2 cellular contexts compared by ENCODE assay signal in the genomic region with DNA sequence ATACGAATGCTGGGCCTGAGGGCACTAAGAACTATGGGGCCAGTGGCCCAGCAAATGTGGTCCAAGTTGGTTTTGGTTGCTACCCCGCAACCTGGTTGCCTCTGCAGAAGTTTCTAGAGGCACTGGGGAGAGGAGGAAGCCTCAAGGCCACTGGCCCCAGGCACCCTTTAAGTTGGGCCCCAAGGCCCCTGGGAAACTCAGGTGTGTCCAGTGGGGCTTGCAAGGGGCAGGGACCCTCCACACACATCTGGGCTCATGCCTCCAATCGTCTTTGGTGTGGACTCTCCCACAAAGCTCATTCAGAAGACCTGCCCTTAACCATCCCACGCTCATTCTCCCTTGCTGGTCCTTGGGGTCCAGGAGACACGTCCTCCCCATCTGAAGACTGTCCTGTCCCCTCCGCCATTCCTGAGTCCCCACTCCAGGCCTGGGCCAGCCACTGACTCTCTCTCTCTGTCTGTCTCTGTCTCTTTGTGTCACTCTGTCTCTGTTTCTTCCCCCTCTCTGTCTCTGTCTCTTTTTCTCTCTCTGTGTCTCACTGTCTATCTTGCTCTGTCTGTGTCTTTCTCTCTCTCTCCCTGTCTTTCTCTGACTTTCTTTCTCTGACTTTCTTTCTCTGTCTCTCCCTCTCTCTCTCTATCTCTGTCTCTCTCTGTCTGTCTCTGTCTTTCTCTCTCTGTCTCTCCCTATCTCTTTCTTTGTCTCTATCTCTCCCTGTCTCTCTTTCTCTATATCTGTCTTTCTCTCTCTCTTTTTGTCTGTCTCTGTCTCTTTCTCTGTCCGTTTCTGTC.
TF ChIP-seq lines count a peak whose summit lies in the region.

No MANE protein-coding gene starts in this region.

TF ChIP-seq in HepG2, 621 proteins besides CTCF, POLR2A, EP300 and RAD21:
- TF ChIP-seq HMGA1 (CRISPR knock-in tag; conservative IDR thresholded peaks at IDR 0.05) (no peak), FOXP1 (IDR thresholded peaks at IDR 0.05) (0 out of 2 replicates have a peak, but pooled peaks have one; percentile 6), FOXP1 (CRISPR knock-in tag; IDR thresholded peaks at IDR 0.05) (no peak)

TF ChIP-seq in K562, 482 proteins besides CTCF, POLR2A, EP300 and RAD21:
- 0 out of 2 replicates have a peak, but pooled peaks have one; percentile 45 for TF ChIP-seq LARP7 (IDR thresholded peaks at IDR 0.05)
- 0 out of 2 replicates have a peak, but pooled peaks have one; percentile 17 for TF ChIP-seq DIDO1 (tag; IDR thresholded peaks at IDR 0.05; ENCODE audit: low read depth)
- TF ChIP-seq RERE (CRISPR knock-in tag; IDR thresholded peaks at IDR 0.05; ENCODE audit: borderline replicate concordance) = no peak
- TF ChIP-seq ZNF407 (IDR thresholded peaks at IDR 0.05; ENCODE audit: low read depth) = 0 out of 2 replicates have a peak, but pooled peaks have one; percentile 7
- TF ChIP-seq ASH1L (IDR thresholded peaks at IDR 0.05; ENCODE audit: borderline replicate concordance, low read depth, partially characterized antibody) = peak; percentile 42
- TF ChIP-seq HBP1 (CRISPR knock-in tag; IDR thresholded peaks at IDR 0.05) = 0 out of 2 replicates have a peak, but pooled peaks have one; percentile 31
- TF ChIP-seq MBD2 (IDR thresholded peaks at IDR 0.05; ENCODE audit: borderline replicate concordance, low read depth) = no peak
- TF ChIP-seq RBFOX2 (IDR thresholded peaks at IDR 0.05; ENCODE audit: low read depth, low read length) = 0 out of 2 replicates have a peak, but pooled peaks have one; percentile 24
- TF ChIP-seq TRIM24 (IDR thresholded peaks at IDR 0.05) = 0 out of 4 replicates have a peak, but pooled peaks of 1 of the 2 experiments have one; percentile 3
- TF ChIP-seq, protein P1, sequence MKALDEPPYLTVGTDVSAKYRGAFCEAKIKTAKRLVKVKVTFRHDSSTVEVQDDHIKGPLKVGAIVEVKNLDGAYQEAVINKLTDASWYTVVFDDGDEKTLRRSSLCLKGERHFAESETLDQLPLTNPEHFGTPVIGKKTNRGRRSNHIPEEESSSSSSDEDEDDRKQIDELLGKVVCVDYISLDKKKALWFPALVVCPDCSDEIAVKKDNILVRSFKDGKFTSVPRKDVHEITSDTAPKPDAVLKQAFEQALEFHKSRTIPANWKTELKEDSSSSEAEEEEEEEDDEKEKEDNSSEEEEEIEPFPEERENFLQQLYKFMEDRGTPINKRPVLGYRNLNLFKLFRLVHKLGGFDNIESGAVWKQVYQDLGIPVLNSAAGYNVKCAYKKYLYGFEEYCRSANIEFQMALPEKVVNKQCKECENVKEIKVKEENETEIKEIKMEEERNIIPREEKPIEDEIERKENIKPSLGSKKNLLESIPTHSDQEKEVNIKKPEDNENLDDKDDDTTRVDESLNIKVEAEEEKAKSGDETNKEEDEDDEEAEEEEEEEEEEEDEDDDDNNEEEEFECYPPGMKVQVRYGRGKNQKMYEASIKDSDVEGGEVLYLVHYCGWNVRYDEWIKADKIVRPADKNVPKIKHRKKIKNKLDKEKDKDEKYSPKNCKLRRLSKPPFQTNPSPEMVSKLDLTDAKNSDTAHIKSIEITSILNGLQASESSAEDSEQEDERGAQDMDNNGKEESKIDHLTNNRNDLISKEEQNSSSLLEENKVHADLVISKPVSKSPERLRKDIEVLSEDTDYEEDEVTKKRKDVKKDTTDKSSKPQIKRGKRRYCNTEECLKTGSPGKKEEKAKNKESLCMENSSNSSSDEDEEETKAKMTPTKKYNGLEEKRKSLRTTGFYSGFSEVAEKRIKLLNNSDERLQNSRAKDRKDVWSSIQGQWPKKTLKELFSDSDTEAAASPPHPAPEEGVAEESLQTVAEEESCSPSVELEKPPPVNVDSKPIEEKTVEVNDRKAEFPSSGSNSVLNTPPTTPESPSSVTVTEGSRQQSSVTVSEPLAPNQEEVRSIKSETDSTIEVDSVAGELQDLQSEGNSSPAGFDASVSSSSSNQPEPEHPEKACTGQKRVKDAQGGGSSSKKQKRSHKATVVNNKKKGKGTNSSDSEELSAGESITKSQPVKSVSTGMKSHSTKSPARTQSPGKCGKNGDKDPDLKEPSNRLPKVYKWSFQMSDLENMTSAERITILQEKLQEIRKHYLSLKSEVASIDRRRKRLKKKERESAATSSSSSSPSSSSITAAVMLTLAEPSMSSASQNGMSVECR (CRISPR knock-in tag; IDR thresholded peaks at IDR 0.05) = no peak
- TF ChIP-seq ZBTB1 (CRISPR knock-in tag; IDR thresholded peaks at IDR 0.05; ENCODE audit: borderline replicate concordance, low read depth) = no peak
- peak in 1 of 2 experiments; percentile 15; a peak in 1 of 4 replicates for TF ChIP-seq BCLAF1 (IDR thresholded peaks at IDR 0.05; ENCODE audit: borderline replicate concordance in 1 of 2, control insufficient read depth in 1 of 2, low read depth in 2 of 2, low read length in 1 of 2)
- TF ChIP-seq THRAP3 (IDR thresholded peaks at IDR 0.05; ENCODE audit: borderline replicate concordance) = peak; percentile 19; the same call in 1 of the 2 replicates
- TF ChIP-seq MTA2 (IDR thresholded peaks at IDR 0.05; ENCODE audit: low read depth) = 0 out of 2 replicates have a peak, but pooled peaks have one; percentile 3
